Comparison of ENCODE assay signal across 12 cellular contexts in the genomic region with DNA sequence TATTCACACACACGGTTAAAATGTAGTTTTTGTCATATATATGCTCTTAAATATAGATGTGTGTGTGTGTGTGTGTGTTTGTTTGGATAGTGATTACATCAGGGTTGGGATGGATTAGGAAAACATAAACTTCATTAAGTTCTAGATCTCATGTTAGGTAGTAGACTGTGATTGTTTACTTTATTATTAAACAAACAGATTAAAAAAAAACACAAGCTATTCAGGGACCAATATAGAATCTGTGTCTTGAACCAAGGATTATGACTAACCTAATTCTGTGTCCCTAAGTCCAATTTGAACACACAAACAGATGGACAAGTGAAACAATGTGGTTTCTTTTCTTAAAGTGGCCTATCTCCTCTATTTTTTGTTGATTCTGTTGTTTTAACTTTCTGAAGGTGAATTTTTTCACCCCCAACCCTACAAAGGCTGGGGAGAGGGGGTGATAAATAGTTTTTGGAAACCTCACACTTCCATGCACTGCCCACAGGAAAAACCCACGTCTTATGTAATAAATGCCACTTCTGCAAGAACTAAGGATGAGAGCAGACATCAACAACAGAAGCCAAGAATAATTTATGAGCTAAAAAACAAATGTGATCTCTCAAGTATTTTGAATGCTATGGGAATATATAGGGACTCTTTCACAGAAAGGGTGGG. TPM values are rescaled to one million over a fixed set of nuclear protein-coding genes. Genes with fewer than 3 reads are reported as not detected.
DNase-seq lines count a peak whose midpoint lies in the region; ATAC-seq and FAIRE-seq lines count a peak whose summit lies in the region.
"Had no signal": no experiment of that assay in that cellular context is flagged by ENCODE, and none has a peak within 500 bp of the region (broad histone marks: within the 10 kb centered on the region; RNA-seq: fewer than 3 reads in every experiment).

No MANE protein-coding gene starts in this region.

- FAIRE-seq in islet of Langerhans (lab: Jason Lieb, UNC), result peak; percentile 36
- FAIRE-seq: bronchial epithelial cell had no signal

- H3K4me1 ChIP-seq in SJSA1 (replicated peaks), result peaks cover 34% of the 10 kb centered on the region

- no peaks in the 10 kb centered on the region for H3K9me3 ChIP-seq in SJSA1 (replicated peaks)
- H3K9me3 ChIP-seq in MG63, result 0 out of 2 replicates have a peak, but pooled peaks cover 2% of the 10 kb centered on the region

- H3K9me3 Mint-ChIP-seq in stimulated activated effector memory CD8-positive, alpha-beta T cell treated with anti-CD3 and anti-CD28 coated beads, Interleukin-12 subunit alpha, Interleukin-12 subunit beta, amount 100 ng/mL, for 72 hours, result no peaks in the 10 kb centered on the region
- H3K9me3 Mint-ChIP-seq: memory B cell had no signal

- H3K27ac Mint-ChIP-seq in stimulated activated effector memory CD8-positive, alpha-beta T cell treated with anti-CD3 and anti-CD28 coated beads, Interleukin-12 subunit alpha, Interleukin-12 subunit beta, amount 100 ng/mL, for 72 hours, result no peak overlapping the region
- H3K27ac Mint-ChIP-seq: memory B cell had no signal

- H3K4me3 ChIP-seq in SJSA1, result no peak overlapping the region
- H3K4me3 ChIP-seq in MG63, result no peak overlapping the region; the same call in 1 of the 2 replicates

- DNase-seq in DMS53 (lab: John Stamatoyannopoulos, UW) (peak; percentile 44), SJSA1 (ENCODE audit: low read depth in 1 of 2, low spot score in 2 of 2) (peak in 1 of 2 experiments; percentile 74), NCI-H2081 (lab: John Stamatoyannopoulos, UW) (no peak), MG63 (no peak), GM19240 (ENCODE audit: insufficient read length, low spot score) (no peak)
- DNase-seq in stimulated activated effector memory CD8-positive, alpha-beta T cell treated with anti-CD3 and anti-CD28 coated beads, Interleukin-12 subunit alpha, Interleukin-12 subunit beta, amount 100 ng/mL, for 72 hours (ENCODE audit: low spot score in 2 of 2), result no peak
- DNase-seq: activated CD4-positive, alpha-beta T cell treated with anti-CD3 and anti-CD28 coated beads, Interleukin-2, amount 50 U/mL, for 1 hour; NCI-H2107 had no signal

- H3K27me3 ChIP-seq in SJSA1 (replicated peaks), result no peaks in the 10 kb centered on the region
- no peaks in the 10 kb centered on the region for H3K27me3 ChIP-seq in MG63

- H3K4me1 Mint-ChIP-seq in stimulated activated effector memory CD8-positive, alpha-beta T cell treated with anti-CD3 and anti-CD28 coated beads, Interleukin-12 subunit alpha, Interleukin-12 subunit beta, amount 100 ng/mL, for 72 hours, result peaks cover 54% of the 10 kb centered on the region

- H3K27ac ChIP-seq in SJSA1, result peak overlapping the region; percentile 47

- H3K36me3 ChIP-seq in SJSA1 (no peaks in the 10 kb centered on the region), MG63 (no peaks in the 10 kb centered on the region)

- no peak for ATAC-seq in stimulated activated effector memory CD8-positive, alpha-beta T cell treated with anti-CD3 and anti-CD28 coated beads, Interleukin-12 subunit alpha, Interleukin-12 subunit beta, amount 100 ng/mL, for 72 hours

- H3K36me3 Mint-ChIP-seq in stimulated activated effector memory CD8-positive, alpha-beta T cell treated with anti-CD3 and anti-CD28 coated beads, Interleukin-12 subunit alpha, Interleukin-12 subunit beta, amount 100 ng/mL, for 72 hours, result no peaks in the 10 kb centered on the region
- H3K36me3 Mint-ChIP-seq: memory B cell had no signal

- peak overlapping the region; percentile 56 for H3K4me3 Mint-ChIP-seq in stimulated activated effector memory CD8-positive, alpha-beta T cell treated with anti-CD3 and anti-CD28 coated beads, Interleukin-12 subunit alpha, Interleukin-12 subunit beta, amount 100 ng/mL, for 72 hours

RNA-seq across cellular contexts. Expression of a gene that starts 40.7 kb away (rescaled TPM):
- 0.16 TPM in 1 of 2 replicates, not detected in the other for total RNA-seq in SJSA1 (2014; rRNA removed; shearing (Covaris generic))
- total RNA-seq in MG63 (2014; rRNA removed; shearing (Covaris generic); ENCODE audit: low replicate concordance), result not detected in 2 replicates
- total RNA-seq: bronchial epithelial cell, endothelial cell of umbilical vein had no signal
